Comparison of ENCODE assay signal across 8 cellular contexts in genomic region chr19:42251572-42251990, GRCh38. TPM values are rescaled to one million over a fixed set of nuclear protein-coding genes. Genes with fewer than 3 reads are reported as not detected.
A peak's percentile ranks its signal among the peaks of the same experiment; 100 is the strongest.
DNase-seq lines count a peak whose midpoint lies in the region; ATAC-seq lines count a peak whose summit lies in the region.

No MANE protein-coding gene starts in this region.

- peaks cover 2% of the 10 kb centered on the region for H3K27me3 Mint-ChIP-seq in stimulated activated naive CD8-positive, alpha-beta T cell treated with anti-CD3 and anti-CD28 coated beads, Interleukin-15, Interleukin-2, amounts not matched to agents 100 ng/mL and 50 ng/mL, for 24 hours
- H3K27me3 Mint-ChIP-seq in naive thymus-derived CD8-positive, alpha-beta T cell = no peaks in the 10 kb centered on the region

- H3K27ac ChIP-seq in cingulate gyrus (ENCODE audit: low read depth, low read length) = peak overlapping the region; percentile 97

- H3K9me3 Mint-ChIP-seq in stimulated activated naive CD8-positive, alpha-beta T cell treated with anti-CD3 and anti-CD28 coated beads, Interleukin-15, Interleukin-2, amounts not matched to agents 100 ng/mL and 50 ng/mL, for 24 hours = no peaks in the 10 kb centered on the region
- H3K9me3 Mint-ChIP-seq in naive thymus-derived CD8-positive, alpha-beta T cell = no peaks in the 10 kb centered on the region

- peak overlapping the region; percentile 93 for H3K4me3 Mint-ChIP-seq in stimulated activated naive CD8-positive, alpha-beta T cell treated with anti-CD3 and anti-CD28 coated beads, Interleukin-15, Interleukin-2, amounts not matched to agents 100 ng/mL and 50 ng/mL, for 24 hours
- peak overlapping the region; percentile 66 to 98 (median 92) for H3K4me3 Mint-ChIP-seq in naive thymus-derived CD8-positive, alpha-beta T cell

- H3K27ac Mint-ChIP-seq in stimulated activated naive CD8-positive, alpha-beta T cell treated with anti-CD3 and anti-CD28 coated beads, Interleukin-15, Interleukin-2, amounts not matched to agents 100 ng/mL and 50 ng/mL, for 24 hours = peak overlapping the region; percentile 96
- peak overlapping the region; percentile 87 to 98 (median 95) for H3K27ac Mint-ChIP-seq in naive thymus-derived CD8-positive, alpha-beta T cell

- no peak for ATAC-seq in stimulated activated naive CD8-positive, alpha-beta T cell treated with anti-CD3 and anti-CD28 coated beads, Interleukin-15, Interleukin-2, amounts not matched to agents 100 U/mL and 50 U/mL, for 24 hours
- no peak for ATAC-seq in naive thymus-derived CD8-positive, alpha-beta T cell
- ATAC-seq in HG02759 (IDR thresholded peaks at IDR 0.05; ENCODE audit: unreplicated experiment) (no peak), GM21360 (IDR thresholded peaks at IDR 0.05; ENCODE audit: unreplicated experiment) (no peak)

- peaks cover 25% of the 10 kb centered on the region for H3K36me3 Mint-ChIP-seq in stimulated activated naive CD8-positive, alpha-beta T cell treated with anti-CD3 and anti-CD28 coated beads, Interleukin-15, Interleukin-2, amounts not matched to agents 100 ng/mL and 50 ng/mL, for 24 hours (ENCODE audit: low read depth)
- H3K36me3 Mint-ChIP-seq in naive thymus-derived CD8-positive, alpha-beta T cell = peaks cover 0 to 10% (median 2%) of the 10 kb centered on the region in 3 donors

- no peak for DNase-seq in stimulated activated naive CD8-positive, alpha-beta T cell treated with anti-CD3 and anti-CD28 coated beads, Interleukin-15, Interleukin-2, amounts not matched to agents 100 U/mL and 50 U/mL, for 24 hours
- DNase-seq in naive thymus-derived CD8-positive, alpha-beta T cell = no peak
- DNase-seq in Kasumi-1 (lab: John Stamatoyannopoulos, UW) (no peak), NCI-H1436 treated with DMSO at 0.1 percent for 48 hours (lab: John Stamatoyannopoulos, UW) (no peak)

- POLR2A ChIA-PET in naive thymus-derived CD8-positive, alpha-beta T cell (lab: Charles Lee) = interaction anchor here (0.5 to 10.6 kb wide), 9 partner anchors 8 to 128 kb away, joined by 3 to 121 read pairs (median 4); partner anchors contain the start of genes CIC, GSK3A, PAFAH1B3 and ZNF526

- peaks cover 32% of the 10 kb centered on the region for H3K4me1 Mint-ChIP-seq in stimulated activated naive CD8-positive, alpha-beta T cell treated with anti-CD3 and anti-CD28 coated beads, Interleukin-15, Interleukin-2, amounts not matched to agents 100 ng/mL and 50 ng/mL, for 24 hours (ENCODE audit: low read depth)
- H3K4me1 Mint-ChIP-seq in naive thymus-derived CD8-positive, alpha-beta T cell = peaks cover 19 to 66% (median 41%) of the 10 kb centered on the region in 4 donors

RNA-seq across cellular contexts. Expression of gene ERF, which starts 3.3 kb away (rescaled TPM):
- total RNA-seq in naive thymus-derived CD8-positive, alpha-beta T cell = 10 to 100 TPM; 41.0 to 47.3 TPM
- polyA plus RNA-seq in naive thymus-derived CD8-positive, alpha-beta T cell = 1 to 10 TPM; 2.8 to 6.2 (median 4.6) TPM

RNA-seq across cellular contexts. Expression of gene GSK3A, which starts 9.2 kb away (rescaled TPM):
- 10 to 100 TPM; 27.1 to 28.1 TPM for total RNA-seq in naive thymus-derived CD8-positive, alpha-beta T cell
- 10 to 100 TPM in 2 of 3 donors, 1 to 10 TPM in 1; 9.9 to 19.3 (median 12.8) TPM for polyA plus RNA-seq in naive thymus-derived CD8-positive, alpha-beta T cell

RNA-seq across cellular contexts. Expression of gene CIC, which starts 17.5 kb away (rescaled TPM):
- total RNA-seq in naive thymus-derived CD8-positive, alpha-beta T cell = 10 to 100 TPM; 84.7 to 87.4 TPM
- 1 to 10 TPM in 2 of 3 donors, under 1 TPM in 1; 0.43 to 1.8 (median 1.3) TPM for polyA plus RNA-seq in naive thymus-derived CD8-positive, alpha-beta T cell

RNA-seq across cellular contexts. Expression of gene ZNF526, which starts 31.5 kb away (rescaled TPM):
- 10 to 100 TPM; 16.6 to 20.1 TPM for total RNA-seq in naive thymus-derived CD8-positive, alpha-beta T cell
- 1 to 10 TPM; 3.9 to 8.1 (median 4.5) TPM for polyA plus RNA-seq in naive thymus-derived CD8-positive, alpha-beta T cell

RNA-seq across cellular contexts. Expression of gene DEDD2, which starts 34.1 kb away (rescaled TPM):
- 10 to 100 TPM; 56.5 to 58.7 TPM for total RNA-seq in naive thymus-derived CD8-positive, alpha-beta T cell
- polyA plus RNA-seq in naive thymus-derived CD8-positive, alpha-beta T cell = 100 to 1,000 TPM; 117 to 149 (median 133) TPM
